ENCODE assay signal across 9 cellular contexts in the genomic region with DNA sequence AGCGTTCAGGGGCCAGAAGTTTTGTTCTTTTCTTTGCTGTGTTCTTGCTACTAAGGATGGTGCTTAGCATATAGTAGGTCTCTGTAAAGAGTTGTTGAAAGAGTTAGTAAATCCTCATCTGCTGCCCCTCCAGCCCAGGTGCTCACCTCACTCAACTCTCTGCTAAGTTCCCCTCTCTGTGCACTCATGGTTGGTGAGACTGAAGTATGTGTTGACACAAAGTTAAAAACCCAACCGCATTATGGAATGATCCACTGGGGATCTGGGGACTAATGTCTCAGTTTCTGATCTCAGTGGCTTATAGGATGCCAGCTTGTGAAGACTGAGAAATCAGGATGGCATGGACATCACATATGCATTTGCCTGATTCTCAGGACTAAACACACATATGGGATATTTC. TPM values are rescaled to one million over a fixed set of nuclear protein-coding genes. Genes with fewer than 3 reads are reported as not detected.
"Had no signal": no experiment of that assay in that cellular context is flagged by ENCODE, and none has a peak within 500 bp of the region (broad histone marks: within the 10 kb centered on the region; RNA-seq: fewer than 3 reads in every experiment).

No MANE protein-coding gene starts in this region.

- DNase-seq: GM23248, GOT3, H7, HFFc6, KBM-7 had no signal

- H3K4me3 ChIP-seq: GM23248, HAP-1 had no signal

- ATAC-seq: HCT116, HepG2 had no signal

- H3K4me1 ChIP-seq: HAP-1 had no signal

- H3K27ac ChIP-seq: GM23248, HL-60 had no signal

- H3K36me3 ChIP-seq: HAP-1 had no signal

- H3K9ac ChIP-seq: GM23248 had no signal

- H2AFZ ChIP-seq: GM23248 had no signal

- H3K9me3 ChIP-seq: HAP-1 had no signal

RNA-seq across cellular contexts. Expression of gene RYR3, which starts 13.8 kb away (rescaled TPM):
- total RNA-seq: GM23248, HepG2, HFFc6 had no signal
